9 cellular contexts compared by ENCODE assay signal in genomic region chr16:3004781-3005284, GRCh38. TPM values are rescaled to one million over a fixed set of nuclear protein-coding genes. Genes with fewer than 3 reads are reported as not detected.
A peak's percentile ranks its signal among the peaks of the same experiment; 100 is the strongest.
DNase-seq lines count a peak whose midpoint lies in the region; FAIRE-seq and TF ChIP-seq lines count a peak whose summit lies in the region.
"Had no signal": no experiment of that assay in that cellular context is flagged by ENCODE, and none has a peak within 500 bp of the region (broad histone marks: within the 10 kb centered on the region; RNA-seq: fewer than 3 reads in every experiment).

No MANE protein-coding gene starts in this region.

- H3K36me3 ChIP-seq in DOHH2 (ENCODE audit: control insufficient read depth, low read length) (no peaks in the 10 kb centered on the region), KMS-11 (ENCODE audit: insufficient read depth) (no peaks in the 10 kb centered on the region), bronchial epithelial cell (ENCODE audit: control insufficient read depth, insufficient read depth, low read length) (peaks cover 2% of the 10 kb centered on the region), neural cell (ENCODE audit: insufficient read depth, low read length) (no peaks in the 10 kb centered on the region)

- no peak for TF ChIP-seq CTCF in DOHH2 (IDR thresholded peaks at IDR 0.05; ENCODE audit: low read depth, low read length, poor library complexity, severe bottlenecking)
- no peak for TF ChIP-seq CTCF in KMS-11 (conservative IDR thresholded peaks at IDR 0.05; ENCODE audit: low read depth, low read length)
- no peak for TF ChIP-seq CTCF in bronchial epithelial cell (IDR thresholded peaks at IDR 0.05; ENCODE audit: insufficient read depth, low read length, severe bottlenecking)
- no peak for TF ChIP-seq CTCF in neural cell (IDR thresholded peaks at IDR 0.05; ENCODE audit: poor library complexity, severe bottlenecking)

- no peaks in the 10 kb centered on the region for H3F3A ChIP-seq in DOHH2 (ENCODE audit: control insufficient read depth, insufficient read depth)
- no peaks in the 10 kb centered on the region for H3F3A ChIP-seq in neural cell (ENCODE audit: insufficient read depth, low read length, poor library complexity, severe bottlenecking)

- H3K27me3 ChIP-seq in DOHH2 (ENCODE audit: control insufficient read depth, low read length) (peaks cover 45% of the 10 kb centered on the region), KMS-11 (ENCODE audit: insufficient read depth, low read depth) (peaks cover 58% of the 10 kb centered on the region), bronchial epithelial cell (ENCODE audit: control insufficient read depth, insufficient read depth, low read length) (no peaks in the 10 kb centered on the region), neural cell (ENCODE audit: insufficient read depth, low read depth, low read length) (peaks cover 50% of the 10 kb centered on the region)

- H3K4me1 ChIP-seq in DOHH2 (ENCODE audit: control insufficient read depth, low read length), result peaks cover 21% of the 10 kb centered on the region
- H3K4me1 ChIP-seq in KMS-11 (ENCODE audit: low read depth, poor library complexity, severe bottlenecking), result peaks cover 33% of the 10 kb centered on the region

- no peaks in the 10 kb centered on the region for H3K9me2 ChIP-seq in DOHH2 (replicated peaks; ENCODE audit: control insufficient read depth, low read length)
- H3K9me2 ChIP-seq in neural cell (ENCODE audit: insufficient read depth, low read length), result no peaks in the 10 kb centered on the region

- H2AFZ ChIP-seq in KMS-11 (ENCODE audit: low read depth), result peak overlapping the region; percentile 66
- H2AFZ ChIP-seq in neural cell (ENCODE audit: low read depth, low read length), result no peak overlapping the region

- no peak for FAIRE-seq in bronchial epithelial cell (lab: Jason Lieb, UNC)
- FAIRE-seq: islet of Langerhans had no signal

- H3K4me2 ChIP-seq in DOHH2 (ENCODE audit: low read length) (peak overlapping the region; percentile 62), KMS-11 (peak overlapping the region; percentile 82), neural cell (ENCODE audit: low read length) (no peak overlapping the region)

- no peak for TF ChIP-seq EP300 in neural cell (conservative IDR thresholded peaks at IDR 0.05; ENCODE audit: poor library complexity, severe bottlenecking)

- H3K4me3 ChIP-seq in DOHH2 (ENCODE audit: low read length), result peak overlapping the region; percentile 42
- no peak overlapping the region for H3K4me3 ChIP-seq in KMS-11 (IDR thresholded peaks at IDR 0.05; ENCODE audit: insufficient read depth, low read depth, low read length)
- H3K4me3 ChIP-seq in bronchial epithelial cell (ENCODE audit: low read depth, low read length), result peak overlapping the region; percentile 47
- H3K4me3 ChIP-seq in neural cell (ENCODE audit: low read length), result peak overlapping the region; percentile 50

- H3K79me2 ChIP-seq in DOHH2 (ENCODE audit: control insufficient read depth, low read length), result no peaks in the 10 kb centered on the region
- no peaks in the 10 kb centered on the region for H3K79me2 ChIP-seq in KMS-11 (ENCODE audit: insufficient read depth, low read depth)
- no peaks in the 10 kb centered on the region for H3K79me2 ChIP-seq in neural cell (replicated peaks; ENCODE audit: insufficient read depth, low read length)

- H3K9ac ChIP-seq in KMS-11 (no peak overlapping the region), neural cell (ENCODE audit: low read length) (no peak overlapping the region)

- DNase-seq in bronchial epithelial cell (ENCODE audit: low read depth) (no peak), HuH-7 (ENCODE audit: low spot score) (no peak), OCI-M2 (lab: John Stamatoyannopoulos, UW; ENCODE audit: unreplicated experiment) (no peak), NCI-H526 treated with DMSO at 0.1 percent for 48 hours (lab: John Stamatoyannopoulos, UW) (no peak)
- DNase-seq in stimulated activated CD4-positive, alpha-beta T cell treated with anti-CD3 and anti-CD28 coated beads, Interleukin-2, amount 100 ng/mL, for 48 hours, result no peak

- H4K20me1 ChIP-seq in DOHH2 (ENCODE audit: control insufficient read depth, insufficient read depth, low read depth, low read length), result no peaks in the 10 kb centered on the region
- no peaks in the 10 kb centered on the region for H4K20me1 ChIP-seq in KMS-11 (ENCODE audit: insufficient read depth)
- H4K20me1 ChIP-seq in neural cell (ENCODE audit: insufficient read depth), result no peaks in the 10 kb centered on the region

- H3K9me3 ChIP-seq in DOHH2 (ENCODE audit: control insufficient read depth, insufficient read depth, low read length) (no peaks in the 10 kb centered on the region), neural cell (ENCODE audit: low read length) (no peaks in the 10 kb centered on the region)

- no peak overlapping the region for H3K27ac ChIP-seq in DOHH2 (ENCODE audit: low read depth, low read length)
- H3K27ac ChIP-seq in KMS-11, result no peak overlapping the region
- H3K27ac ChIP-seq in neural cell (ENCODE audit: low read length), result no peak overlapping the region

- no peak for TF ChIP-seq RAD21 in neural cell (conservative IDR thresholded peaks at IDR 0.05)

TF ChIP-seq in neural cell, 6 proteins besides CTCF, POLR2A, EP300 and RAD21:
- TF ChIP-seq SMC3 (conservative IDR thresholded peaks at IDR 0.05; ENCODE audit: poor library complexity), result no peak
- no peak for TF ChIP-seq REST (IDR thresholded peaks at IDR 0.05; ENCODE audit: borderline replicate concordance)
- no peak for TF ChIP-seq MXI1 (conservative IDR thresholded peaks at IDR 0.05; ENCODE audit: poor library complexity, severe bottlenecking)
- TF ChIP-seq TAF1 (IDR thresholded peaks at IDR 0.05; ENCODE audit: low read depth), result no peak
- TF ChIP-seq POLR2AphosphoS5 (IDR thresholded peaks at IDR 0.05), result no peak

RNA-seq across cellular contexts. Expression of gene CLDN9, which starts 7.9 kb away (rescaled TPM):
- under 0.01 and 0.13 TPM in 2 replicates for total RNA-seq in bronchial epithelial cell
- not detected in 2 replicates for polyA plus RNA-seq in neural cell
- polyA minus RNA-seq in neural cell, result not detected in 2 replicates

RNA-seq across cellular contexts. Expression of gene CLDN6, which starts 13.2 kb away (rescaled TPM):
- total RNA-seq in bronchial epithelial cell, result not detected in 2 replicates
- 1.1 TPM in 1 of 2 replicates, not detected in the other for polyA plus RNA-seq in neural cell
- polyA minus RNA-seq in neural cell, result not detected in 2 replicates

RNA-seq across cellular contexts. Expression of gene TNFRSF12A, which starts 15.3 kb away (rescaled TPM):
- 440 and 686 TPM in 2 replicates for total RNA-seq in bronchial epithelial cell
- 2.0 and 2.3 TPM in 2 replicates for polyA plus RNA-seq in neural cell
- polyA minus RNA-seq in neural cell, result 0.97 TPM in 1 of 2 replicates, not detected in the other

RNA-seq across cellular contexts. Expression of gene HCFC1R1, which starts 18.9 kb away (rescaled TPM):
- total RNA-seq in bronchial epithelial cell, result 1.1 and 5.6 TPM in 2 replicates
- 19.0 and 23.7 TPM in 2 replicates for polyA plus RNA-seq in neural cell
- polyA minus RNA-seq in neural cell, result 6.3 and 7.1 TPM in 2 replicates

RNA-seq across cellular contexts. Expression of gene THOC6, which starts 19.0 kb away (rescaled TPM):
- total RNA-seq in bronchial epithelial cell, result 23.7 and 28.4 TPM in 2 replicates
- 11.4 and 23.0 TPM in 2 replicates for polyA plus RNA-seq in neural cell
- polyA minus RNA-seq in neural cell, result 5.1 and 5.7 TPM in 2 replicates
